In the genomic region with DNA sequence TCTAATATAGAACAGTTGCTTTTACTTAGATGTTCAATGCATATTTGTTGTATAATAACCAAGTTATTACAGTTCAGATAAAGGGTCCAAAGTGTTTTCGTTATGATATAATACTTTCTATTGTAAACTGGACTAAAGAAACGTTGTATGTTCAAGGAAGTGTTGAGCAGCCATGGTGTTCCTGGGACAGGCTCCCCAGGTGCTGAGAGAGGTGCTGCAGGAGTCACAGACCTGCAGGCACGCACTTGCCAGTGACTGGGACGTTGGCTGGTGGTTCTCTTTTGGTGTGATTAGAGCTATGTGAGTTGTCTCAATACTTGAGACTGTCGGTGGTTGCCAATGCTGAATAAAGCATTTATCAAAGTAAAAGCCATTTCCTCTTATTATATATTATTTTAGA, we compare ENCODE assay signal across 13 cellular contexts. TPM values are rescaled to one million over a fixed set of nuclear protein-coding genes. Genes with fewer than 3 reads are reported as not detected.
DNase-seq lines count a peak whose midpoint lies in the region; ATAC-seq and TF ChIP-seq lines count a peak whose summit lies in the region.
"Had no signal": no experiment of that assay in that cellular context is flagged by ENCODE, and none has a peak within 500 bp of the region (broad histone marks: within the 10 kb centered on the region; RNA-seq: fewer than 3 reads in every experiment).

No MANE protein-coding gene starts in this region.

- no peaks in the 10 kb centered on the region for H3K27me3 Mint-ChIP-seq in CD4-positive, alpha-beta T cell
- H3K27me3 Mint-ChIP-seq in GM23338 (ENCODE audit: insufficient read depth, low read depth, poor library complexity) (no peaks in the 10 kb centered on the region), neural progenitor cell (ENCODE audit: insufficient read depth, low read depth) (no peaks in the 10 kb centered on the region)

- peak overlapping the region; percentile 66 for H3K27ac Mint-ChIP-seq in CD4-positive, alpha-beta T cell
- H3K27ac Mint-ChIP-seq in GM23338 = no peak overlapping the region
- no peak overlapping the region for H3K27ac Mint-ChIP-seq in neural progenitor cell
- H3K27ac Mint-ChIP-seq: CD14-positive monocyte had no signal

- H3K9me2 ChIP-seq in GM23338 (ENCODE audit: insufficient read depth) = no peaks in the 10 kb centered on the region

- no peaks in the 10 kb centered on the region for H3K9me3 ChIP-seq in CD4-positive, alpha-beta T cell (ENCODE audit: control insufficient read depth, low read length)
- no peaks in the 10 kb centered on the region for H3K9me3 ChIP-seq in neural progenitor cell (ENCODE audit: low read depth)
- H3K9me3 ChIP-seq: A549 had no signal

- H3K27me3 ChIP-seq in CD4-positive, alpha-beta T cell (ENCODE audit: control insufficient read depth, insufficient read depth, low read length) = no peaks in the 10 kb centered on the region
- H3K27me3 ChIP-seq in GM23338 (ENCODE audit: insufficient read depth) (no peaks in the 10 kb centered on the region), neural progenitor cell (no peaks in the 10 kb centered on the region)

- POLR2A ChIA-PET in CD4-positive, alpha-beta T cell (lab: Charles Lee) = interaction anchor here (1.9 to 2.0 kb wide), 2 partner anchors 8 to 10 kb away, joined by 9 to 10 read pairs; no protein-coding TSS in a partner anchor

- no peak for ATAC-seq in CD4-positive, alpha-beta T cell (ENCODE audit: poor library complexity)
- peak; percentile 40 for ATAC-seq in GM23338
- peak; percentile 49 for ATAC-seq in esophagus mucosa
- ATAC-seq in GM18867 (IDR thresholded peaks at IDR 0.05; ENCODE audit: unreplicated experiment) = no peak
- ATAC-seq: A549 had no signal

- H3K4me2 ChIP-seq in GM23338 (no peak overlapping the region), neural progenitor cell (no peak overlapping the region)
- H3K4me2 ChIP-seq: A549 had no signal

- no peaks in the 10 kb centered on the region for H3K9me3 Mint-ChIP-seq in CD4-positive, alpha-beta T cell
- H3K9me3 Mint-ChIP-seq in GM23338 (no peaks in the 10 kb centered on the region), neural progenitor cell (no peaks in the 10 kb centered on the region)

- TF ChIP-seq CTCF in CD4-positive, alpha-beta T cell (IDR thresholded peaks at IDR 0.05) = no peak
- no peak for TF ChIP-seq CTCF in GM23338 (conservative IDR thresholded peaks at IDR 0.05; ENCODE audit: low read depth in 2 of 2)
- no peak for TF ChIP-seq CTCF in neural progenitor cell (IDR thresholded peaks at IDR 0.05)

- intact Hi-C loops in CD4-positive, alpha-beta T cell (cut with DNase I, micrococcal nuclease) = no loop called here

- H3K4me1 ChIP-seq in GM23338 (ENCODE audit: insufficient read depth) = peaks cover 4% of the 10 kb centered on the region
- peaks cover under 1% of the 10 kb centered on the region for H3K4me1 ChIP-seq in neural progenitor cell

- peaks cover 40% of the 10 kb centered on the region for H3K36me3 Mint-ChIP-seq in CD4-positive, alpha-beta T cell (ENCODE audit: low read depth)
- H3K36me3 Mint-ChIP-seq in GM23338 (ENCODE audit: low read depth) (peaks cover 20% of the 10 kb centered on the region), neural progenitor cell (peaks cover 20% of the 10 kb centered on the region)

- H3K27ac ChIP-seq in CD4-positive, alpha-beta T cell (ENCODE audit: low read depth, low read length) = no peak overlapping the region
- peak overlapping the region; percentile 76; the same call in 1 of the 2 replicates for H3K27ac ChIP-seq in GM23338 (ENCODE audit: low read depth)
- peak overlapping the region; percentile 10 for H3K27ac ChIP-seq in neural progenitor cell
- H3K27ac ChIP-seq: A549, HL-60 had no signal

- DNase-seq in CD4-positive, alpha-beta T cell = no peak
- no peak for DNase-seq in GM23338 (ENCODE audit: low spot score)
- no peak for DNase-seq in neural progenitor cell (ENCODE audit: low spot score)
- no peak for DNase-seq in NCI-H2107 treated with DMSO at 0.1 percent for 48 hours (lab: John Stamatoyannopoulos, UW; ENCODE audit: unreplicated experiment)
- DNase-seq in stimulated activated CD4-positive, alpha-beta T cell treated with anti-CD3 and anti-CD28 coated beads, Interleukin-12 subunit alpha, Interleukin-12 subunit beta, amount 100 ng/mL, for 4 hours = no peak
- no peak for DNase-seq in epidermal melanocyte (ENCODE audit: insufficient read length, low spot score)
- DNase-seq: DND-41, GDM1 had no signal

- no peak overlapping the region for H3K4me3 ChIP-seq in GM23338
- H3K4me3 ChIP-seq in neural progenitor cell = no peak overlapping the region
- H3K4me3 ChIP-seq: A549 had no signal

- H2AFZ ChIP-seq in GM23338 = no peak overlapping the region
- no peak overlapping the region for H2AFZ ChIP-seq in neural progenitor cell (replicated peaks)

- CTCF ChIA-PET in CD4-positive, alpha-beta T cell (lab: Charles Lee) = no interaction called here

- H3F3A ChIP-seq in GM23338 (replicated peaks; ENCODE audit: low read depth) = 0 out of 2 replicates have a peak, but pooled peaks cover 5% of the 10 kb centered on the region
- peaks cover 16% of the 10 kb centered on the region for H3F3A ChIP-seq in neural progenitor cell (ENCODE audit: low read depth)

- H3K36me3 ChIP-seq in GM23338 (ENCODE audit: insufficient read depth) (no peaks in the 10 kb centered on the region; the same call in 1 of the 2 replicates), neural progenitor cell (peaks cover 8% of the 10 kb centered on the region)

- peaks cover 55% of the 10 kb centered on the region for H3K79me2 ChIP-seq in GM23338 (replicated peaks; ENCODE audit: insufficient read depth)
- peaks cover 56% of the 10 kb centered on the region for H3K79me2 ChIP-seq in neural progenitor cell (ENCODE audit: low read depth)

- H3K9ac ChIP-seq in neural progenitor cell = peak overlapping the region; percentile 14

- no peak overlapping the region for H3K4me3 Mint-ChIP-seq in CD4-positive, alpha-beta T cell
- H3K4me3 Mint-ChIP-seq in GM23338 (no peak overlapping the region), neural progenitor cell (no peak overlapping the region)
- H3K4me3 Mint-ChIP-seq: CD14-positive monocyte had no signal

- H4K20me1 ChIP-seq in GM23338 (replicated peaks; ENCODE audit: insufficient read depth) (peaks cover 24% of the 10 kb centered on the region), neural progenitor cell (ENCODE audit: low read depth) (peaks cover 54% of the 10 kb centered on the region)

- peaks cover 43% of the 10 kb centered on the region for H3K4me1 Mint-ChIP-seq in CD4-positive, alpha-beta T cell (ENCODE audit: low read depth)
- peaks cover 3% of the 10 kb centered on the region; the same call in 2 of the 3 replicates for H3K4me1 Mint-ChIP-seq in GM23338
- H3K4me1 Mint-ChIP-seq in neural progenitor cell = peaks cover 7% of the 10 kb centered on the region

TF ChIP-seq in GM23338, 12 proteins besides CTCF, POLR2A, EP300 and RAD21 (continues in another document):
- TF ChIP-seq, protein P1, sequence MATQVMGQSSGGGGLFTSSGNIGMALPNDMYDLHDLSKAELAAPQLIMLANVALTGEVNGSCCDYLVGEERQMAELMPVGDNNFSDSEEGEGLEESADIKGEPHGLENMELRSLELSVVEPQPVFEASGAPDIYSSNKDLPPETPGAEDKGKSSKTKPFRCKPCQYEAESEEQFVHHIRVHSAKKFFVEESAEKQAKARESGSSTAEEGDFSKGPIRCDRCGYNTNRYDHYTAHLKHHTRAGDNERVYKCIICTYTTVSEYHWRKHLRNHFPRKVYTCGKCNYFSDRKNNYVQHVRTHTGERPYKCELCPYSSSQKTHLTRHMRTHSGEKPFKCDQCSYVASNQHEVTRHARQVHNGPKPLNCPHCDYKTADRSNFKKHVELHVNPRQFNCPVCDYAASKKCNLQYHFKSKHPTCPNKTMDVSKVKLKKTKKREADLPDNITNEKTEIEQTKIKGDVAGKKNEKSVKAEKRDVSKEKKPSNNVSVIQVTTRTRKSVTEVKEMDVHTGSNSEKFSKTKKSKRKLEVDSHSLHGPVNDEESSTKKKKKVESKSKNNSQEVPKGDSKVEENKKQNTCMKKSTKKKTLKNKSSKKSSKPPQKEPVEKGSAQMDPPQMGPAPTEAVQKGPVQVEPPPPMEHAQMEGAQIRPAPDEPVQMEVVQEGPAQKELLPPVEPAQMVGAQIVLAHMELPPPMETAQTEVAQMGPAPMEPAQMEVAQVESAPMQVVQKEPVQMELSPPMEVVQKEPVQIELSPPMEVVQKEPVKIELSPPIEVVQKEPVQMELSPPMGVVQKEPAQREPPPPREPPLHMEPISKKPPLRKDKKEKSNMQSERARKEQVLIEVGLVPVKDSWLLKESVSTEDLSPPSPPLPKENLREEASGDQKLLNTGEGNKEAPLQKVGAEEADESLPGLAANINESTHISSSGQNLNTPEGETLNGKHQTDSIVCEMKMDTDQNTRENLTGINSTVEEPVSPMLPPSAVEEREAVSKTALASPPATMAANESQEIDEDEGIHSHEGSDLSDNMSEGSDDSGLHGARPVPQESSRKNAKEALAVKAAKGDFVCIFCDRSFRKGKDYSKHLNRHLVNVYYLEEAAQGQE (IDR thresholded peaks at IDR 0.05; ENCODE audit: unreplicated experiment) = no peak
- no peak for TF ChIP-seq JUNB (IDR thresholded peaks at IDR 0.05; ENCODE audit: unreplicated experiment)
- no peak for TF ChIP-seq POLR2AphosphoS5 (IDR thresholded peaks at IDR 0.05; ENCODE audit: low read depth)
- TF ChIP-seq, protein P2, sequence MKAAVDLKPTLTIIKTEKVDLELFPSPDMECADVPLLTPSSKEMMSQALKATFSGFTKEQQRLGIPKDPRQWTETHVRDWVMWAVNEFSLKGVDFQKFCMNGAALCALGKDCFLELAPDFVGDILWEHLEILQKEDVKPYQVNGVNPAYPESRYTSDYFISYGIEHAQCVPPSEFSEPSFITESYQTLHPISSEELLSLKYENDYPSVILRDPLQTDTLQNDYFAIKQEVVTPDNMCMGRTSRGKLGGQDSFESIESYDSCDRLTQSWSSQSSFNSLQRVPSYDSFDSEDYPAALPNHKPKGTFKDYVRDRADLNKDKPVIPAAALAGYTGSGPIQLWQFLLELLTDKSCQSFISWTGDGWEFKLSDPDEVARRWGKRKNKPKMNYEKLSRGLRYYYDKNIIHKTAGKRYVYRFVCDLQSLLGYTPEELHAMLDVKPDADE (IDR thresholded peaks at IDR 0.05) = no peak
- TF ChIP-seq ZNF114 (CRISPR knock-in tag; IDR thresholded peaks at IDR 0.05) = no peak
- no peak for TF ChIP-seq EZH2phosphoT487 (IDR thresholded peaks at IDR 0.05; ENCODE audit: unreplicated experiment)
- no peak for TF ChIP-seq CREB1 (CRISPR knock-in tag; IDR thresholded peaks at IDR 0.05; ENCODE audit: low read depth)
- TF ChIP-seq NANOG (IDR thresholded peaks at IDR 0.05; ENCODE audit: borderline replicate concordance) = no peak

RNA-seq across cellular contexts. Expression of a gene that starts 9.5 kb away (rescaled TPM):
- total RNA-seq in CD4-positive, alpha-beta T cell = 10 to 100 TPM; 14.6 to 16.2 TPM
- 34.4 and 35.8 TPM in 2 replicates for total RNA-seq in GM23338 (2014; rRNA removed; shearing (Covaris generic))
- polyA plus RNA-seq in GM23338 (2016; fragmentation: Nextera tagmentation; extraction: Ambion mirVana) = 26.9 and 27.4 TPM in 2 replicates
- 4.3 TPM for total RNA-seq in esophagus mucosa
- 14.7 and 24.3 TPM in 2 replicates for total RNA-seq in neural progenitor cell (ENCODE audit: low replicate concordance)

RNA-seq across cellular contexts. Expression of a gene that starts 17.1 kb away (rescaled TPM):
- total RNA-seq in CD4-positive, alpha-beta T cell = 10 to 100 TPM; 50.2 to 56.5 TPM
- 39.0 and 46.8 TPM in 2 replicates for total RNA-seq in GM23338 (2014; rRNA removed; shearing (Covaris generic))
- 53.5 and 58.6 TPM in 2 replicates for polyA plus RNA-seq in GM23338 (2016; fragmentation: Nextera tagmentation; extraction: Ambion mirVana)
- total RNA-seq in esophagus mucosa = 35.5 TPM
- 50.0 and 61.4 TPM in 2 replicates for total RNA-seq in neural progenitor cell (ENCODE audit: low replicate concordance)

Comparison
In these comparisons a context has a peak if more than half of its experiments do, and no peak if none do; other contexts are left out.
1. ATAC-seq: peak in GM23338 (single experiment) and esophagus mucosa (single experiment); none in CD4-positive, alpha-beta T cell (single experiment) and GM18867 (single experiment).